23 cellular contexts compared by ENCODE assay signal in genomic region chr1:203130358-203130992, GRCh38. TPM values are rescaled to one million over a fixed set of nuclear protein-coding genes. Genes with fewer than 3 reads are reported as not detected.
DNase-seq lines count a peak whose midpoint lies in the region; ATAC-seq lines count a peak whose summit lies in the region.
"Had no signal": no experiment of that assay in that cellular context is flagged by ENCODE, and none has a peak within 500 bp of the region (broad histone marks: within the 10 kb centered on the region; RNA-seq: fewer than 3 reads in every experiment).

No MANE protein-coding gene starts in this region.

- ATAC-seq in left colon, result no peak
- ATAC-seq in stimulated activated naive CD8-positive, alpha-beta T cell treated with anti-CD3 and anti-CD28 coated beads, Interleukin-15, amount 100 ng/mL, for 72 hours, result no peak
- ATAC-seq: activated CD4-positive, CD25-positive, alpha-beta regulatory T cell treated with anti-CD3 and anti-CD28 coated beads, Interleukin-2, amount 50 U/mL, for 24 hours; GM12878 had no signal

- H3K27ac ChIP-seq in BLaER1 treated with 17β-estradiol and CSF1 and Interleukin-3, amounts not matched to agents 10 nM and 100 nM, result no peak overlapping the region
- H3K27ac ChIP-seq: esophagus muscularis mucosa, HL-60, thoracic aorta had no signal

- H3K4me3 ChIP-seq in BLaER1 treated with 17β-estradiol and CSF1 and Interleukin-3, amounts not matched to agents 10 nM and 100 nM, result no peak overlapping the region
- H3K4me3 ChIP-seq: esophagus muscularis mucosa, GM12878, thoracic aorta had no signal

- H3K4me1 Mint-ChIP-seq in stimulated activated naive CD8-positive, alpha-beta T cell treated with anti-CD3 and anti-CD28 coated beads, Interleukin-15, amount 100 ng/mL, for 72 hours, result peaks cover 20% of the 10 kb centered on the region

- H3K4me1 ChIP-seq in BLaER1 treated with 17β-estradiol and CSF1 and Interleukin-3, amounts not matched to agents 10 nM and 100 nM, result peaks cover 76 to 95% (median 92%) of the 10 kb centered on the region in 10 experiments

- peaks cover 0 to 39% (median 0%) of the 10 kb centered on the region in 11 experiments; a peak in 2 of 22 replicates for H4K20me1 ChIP-seq in BLaER1 treated with 17β-estradiol and CSF1 and Interleukin-3, amounts not matched to agents 10 nM and 100 nM

- intact Hi-C loops in cardiac septum (cut with DNase I) (no loop called here), posterior vena cava (cut with DNase I) (no loop called here), left colon (cut with DNase I, micrococcal nuclease) (no loop called here)

- no peaks in the 10 kb centered on the region for H3K9me3 Mint-ChIP-seq in stimulated activated naive CD8-positive, alpha-beta T cell treated with anti-CD3 and anti-CD28 coated beads, Interleukin-15, amount 100 ng/mL, for 72 hours
- H3K9me3 Mint-ChIP-seq: IgD-negative memory B cell had no signal

- H3K27me3 Mint-ChIP-seq in stimulated activated naive CD8-positive, alpha-beta T cell treated with anti-CD3 and anti-CD28 coated beads, Interleukin-15, amount 100 ng/mL, for 72 hours, result peaks cover 57% of the 10 kb centered on the region

- no peaks in the 10 kb centered on the region for H3K36me3 ChIP-seq in BLaER1 treated with 17β-estradiol and CSF1 and Interleukin-3, amounts not matched to agents 10 nM and 100 nM
- H3K36me3 ChIP-seq: esophagus muscularis mucosa, thoracic aorta had no signal

- no peaks in the 10 kb centered on the region for H3K9me3 ChIP-seq in BLaER1 treated with 17β-estradiol and CSF1 and Interleukin-3, amounts not matched to agents 10 nM and 100 nM (replicated peaks in 1 of 11)
- H3K9me3 ChIP-seq: esophagus muscularis mucosa, thoracic aorta had no signal

- no peak overlapping the region for H3K27ac Mint-ChIP-seq in stimulated activated naive CD8-positive, alpha-beta T cell treated with anti-CD3 and anti-CD28 coated beads, Interleukin-15, amount 100 ng/mL, for 72 hours
- H3K27ac Mint-ChIP-seq: IgD-negative memory B cell had no signal

- peaks cover 28 to 42% (median 35%) of the 10 kb centered on the region in 11 experiments for H3K27me3 ChIP-seq in BLaER1 treated with 17β-estradiol and CSF1 and Interleukin-3, amounts not matched to agents 10 nM and 100 nM

- H3K9ac ChIP-seq in BLaER1 treated with 17β-estradiol and CSF1 and Interleukin-3, amounts not matched to agents 10 nM and 100 nM, result no peak overlapping the region

- H3K4me2 ChIP-seq in BLaER1 treated with 17β-estradiol and CSF1 and Interleukin-3, amounts not matched to agents 10 nM and 100 nM, result peak overlapping the region; percentile 23 to 78 (median 53); a peak in 20 of 22 replicates

- no peak overlapping the region for H3K4me3 Mint-ChIP-seq in stimulated activated naive CD8-positive, alpha-beta T cell treated with anti-CD3 and anti-CD28 coated beads, Interleukin-15, amount 100 ng/mL, for 72 hours
- H3K4me3 Mint-ChIP-seq: IgD-negative memory B cell had no signal

- DNase-seq in NCI-H2196 (lab: John Stamatoyannopoulos, UW; ENCODE audit: unreplicated experiment) (peak; percentile 47), cardiac septum (ENCODE audit: low spot score) (peak; percentile 56), posterior vena cava (ENCODE audit: low spot score) (peak; percentile 50), mucosa of gallbladder (ENCODE audit: low spot score) (no peak), left colon (no peak)
- no peak for DNase-seq in stimulated activated CD4-positive, alpha-beta T cell treated with anti-CD3 and anti-CD28 coated beads, Interleukin-4, amount 100 ng/mL, for 24 hours
- no peak for DNase-seq in stimulated activated naive CD8-positive, alpha-beta T cell treated with anti-CD3 and anti-CD28 coated beads, Interleukin-15, amount 100 ng/mL, for 72 hours
- DNase-seq: activated naive CD4-positive, alpha-beta T cell treated with anti-CD3 and anti-CD28 coated beads, Interleukin-2, amount 50 U/mL, for 16 hours; GDM1; NCI-H524; OCI-M1; stimulated activated CD4-positive, alpha-beta T cell treated with anti-CD3 and anti-CD28 coated beads, Interleukin-4, amount 100 ng/mL, for 1 hour; T-helper 9 cell had no signal

RNA-seq across cellular contexts. Expression of gene ADORA1, which starts 2.9 kb away (rescaled TPM):
- total RNA-seq in cardiac septum, result 12.1 TPM
- total RNA-seq in posterior vena cava, result 1 to 10 TPM in 1 of 2 donors, under 1 TPM in 1; 0.32 to 1.3 TPM
- total RNA-seq in mucosa of gallbladder, result 7.3 TPM
- under 1 TPM; 0.37 to 0.39 TPM for total RNA-seq in left colon
- total RNA-seq: activated CD8-positive, alpha-beta memory T cell treated with anti-CD3 and anti-CD28 coated beads for 36 hours; glomerular endothelial cell; GM12878; thoracic aorta had no signal

RNA-seq across cellular contexts. Expression of gene MYOG, which starts 44.7 kb away (rescaled TPM):
- total RNA-seq in cardiac septum (0.16 TPM), posterior vena cava (not detected), mucosa of gallbladder (not detected), left colon (not detected)
- total RNA-seq: activated CD8-positive, alpha-beta memory T cell treated with anti-CD3 and anti-CD28 coated beads for 36 hours; esophagus muscularis mucosa; glomerular endothelial cell; GM12878; mesenteric fat pad; thoracic aorta had no signal

RNA-seq across cellular contexts. Expression of gene MYBPH, which starts 45.2 kb away (rescaled TPM):
- total RNA-seq in cardiac septum (not detected), posterior vena cava (not detected), mucosa of gallbladder (not detected), left colon (not detected)
- total RNA-seq: activated CD8-positive, alpha-beta memory T cell treated with anti-CD3 and anti-CD28 coated beads for 36 hours; esophagus muscularis mucosa; glomerular endothelial cell; thoracic aorta had no signal

RNA-seq across cellular contexts. Expression of gene CHI3L1, which starts 56.0 kb away (rescaled TPM):
- 7.4 TPM for total RNA-seq in cardiac septum
- 10 to 100 TPM; 26.7 to 30.3 TPM for total RNA-seq in posterior vena cava
- total RNA-seq in mucosa of gallbladder, result 0.40 TPM
- 1 to 10 TPM in 1 of 2 donors, under 1 TPM in 1; 0.67 to 3.0 TPM for total RNA-seq in left colon
- total RNA-seq: activated CD8-positive, alpha-beta memory T cell treated with anti-CD3 and anti-CD28 coated beads for 36 hours had no signal

Comparison
In these comparisons a context has a peak if more than half of its experiments do, and no peak if none do; other contexts are left out.
1. DNase-seq: peak in NCI-H2196 (single experiment), cardiac septum (single experiment) and posterior vena cava (single experiment); none in mucosa of gallbladder (single experiment), left colon (0 of 2), stimulated activated CD4-positive, alpha-beta T cell treated with anti-CD3 and anti-CD28 coated beads, Interleukin-4, amount 100 ng/mL, for 24 hours (single experiment) and stimulated activated naive CD8-positive, alpha-beta T cell treated with anti-CD3 and anti-CD28 coated beads, Interleukin-15, amount 100 ng/mL, for 72 hours (0 of 2).